8 cellular contexts compared by ENCODE assay signal in the genomic region with DNA sequence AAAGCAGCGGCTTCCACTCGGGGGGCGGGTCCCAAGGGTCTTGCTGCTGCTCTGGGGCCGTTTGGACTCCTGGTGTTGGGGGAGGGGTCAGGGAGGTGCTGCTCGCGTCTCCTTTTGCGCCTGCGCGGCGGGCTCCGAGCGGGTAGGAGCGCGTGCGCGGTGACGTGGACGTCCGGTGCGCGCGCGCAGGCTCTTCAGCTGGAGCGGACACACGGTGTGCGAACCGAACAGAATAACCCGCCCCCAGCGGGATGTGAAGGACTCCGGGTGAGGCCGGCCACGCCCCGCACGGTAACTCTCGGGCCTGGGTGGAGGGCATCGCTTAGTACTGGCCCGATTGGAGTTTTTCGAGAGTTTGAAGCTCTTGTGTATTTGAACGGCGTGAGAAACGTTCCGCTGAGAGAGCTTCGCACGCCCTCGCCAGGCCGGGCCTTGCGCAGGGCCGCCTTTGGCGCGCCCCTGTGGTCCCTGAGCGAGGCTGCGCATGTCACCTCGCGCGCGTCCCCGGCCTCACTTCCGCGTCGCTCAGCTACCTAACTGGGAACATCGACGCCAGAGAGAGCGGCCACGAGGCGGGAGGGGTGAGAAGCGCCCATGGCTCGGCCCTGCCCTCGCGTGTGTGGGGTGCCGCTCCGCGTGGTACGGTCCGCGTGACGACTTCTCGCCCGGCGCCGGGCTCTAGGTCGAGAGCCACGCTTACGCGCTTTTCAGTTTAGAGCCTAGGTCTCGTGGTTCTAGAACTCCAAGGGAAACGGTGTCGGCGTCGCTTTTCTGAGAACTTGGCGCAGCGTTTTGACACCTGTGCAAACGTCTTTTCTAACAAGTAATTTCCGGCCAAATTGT. TPM values are rescaled to one million over a fixed set of nuclear protein-coding genes. Genes with fewer than 3 reads are reported as not detected.
DNase-seq lines count a peak whose midpoint lies in the region; ATAC-seq and TF ChIP-seq lines count a peak whose summit lies in the region.

MGA (plus strand) TSS at position 171 of the 843 bp plus-strand sequence.

- peaks cover 45% of the 10 kb centered on the region for H3K27me3 Mint-ChIP-seq in WTC11 (ENCODE audit: low read depth)

- DNase-seq in NCI-H2081 treated with DMSO at 0.1 percent for 48 hours (lab: John Stamatoyannopoulos, UW) = peak; percentile 4
- peak; percentile 91 for DNase-seq in WTC11 (ENCODE audit: low spot score)
- DNase-seq in cardiac fibroblast (ENCODE audit: low read depth in 2 of 2) = peak; percentile 95
- peak; percentile 89 for DNase-seq in inferior parietal cortex (ENCODE audit: extremely low spot score)
- peak; percentile 71 to 77 for DNase-seq in stimulated activated CD4-positive, alpha-beta T cell treated with anti-CD3 and anti-CD28 coated beads, Interleukin-12 subunit alpha, Interleukin-12 subunit beta, amount 100 ng/mL, for 24 hours (ENCODE audit: low read depth in 2 of 2)

- H3K27ac ChIP-seq in 22Rv1 = peak within 1 kb of the TSS; percentile 90

- H3K36me3 Mint-ChIP-seq in WTC11 = no peaks in the 10 kb centered on the region

- ATAC-seq in GM18511 (IDR thresholded peaks at IDR 0.05; ENCODE audit: unreplicated experiment) = peak; percentile 80
- peak; percentile 59 for ATAC-seq in HG03025 (IDR thresholded peaks at IDR 0.05; ENCODE audit: low FRiP score, unreplicated experiment)
- ATAC-seq in WTC11 = peak; percentile 80

- H3K4me1 Mint-ChIP-seq in WTC11 = peaks cover 23% of the 10 kb centered on the region

- H3K4me3 Mint-ChIP-seq in WTC11 = peak within 1 kb of the TSS; percentile 83

- peak within 1 kb of the TSS; percentile 36 for H3K27ac Mint-ChIP-seq in WTC11

- CTCF ChIA-PET in WTC11 (lab: Charles Lee) = interaction anchor here (0.6 to 3.3 kb wide), 10 partner anchors 8 to 244 kb away, joined by 3 to 22 read pairs (median 4); partner anchors contain the start of gene MAPKBP1

- no peaks in the 10 kb centered on the region for H3K9me3 Mint-ChIP-seq in WTC11

- peak; percentile 38 for TF ChIP-seq CTCF in 22Rv1 (IDR thresholded peaks at IDR 0.05)
- no peak for TF ChIP-seq CTCF in WTC11 (IDR thresholded peaks at IDR 0.05)
- TF ChIP-seq CTCF in cardiac fibroblast (IDR thresholded peaks at IDR 0.05; ENCODE audit: low read depth, low read length) = no peak

- peak within 1 kb of the TSS; percentile 63 to 65 for H3K4me3 ChIP-seq in cardiac fibroblast (replicated peaks in 1 of 2; ENCODE audit: low read depth in 2 of 2, low read length in 2 of 2)

- POLR2A ChIA-PET in WTC11 (lab: Charles Lee) = interaction anchor here (0.7 to 1.2 kb wide), 6 partner anchors 8 to 91 kb away, joined by 3 to 5 read pairs (median 3); no protein-coding TSS in a partner anchor

TF ChIP-seq in WTC11, 78 proteins besides CTCF, POLR2A, EP300 and RAD21 (continues in another document):
- TF ChIP-seq NFE2L1 (CRISPR knock-in tag; IDR thresholded peaks at IDR 0.05) = peak; percentile 95
- TF ChIP-seq, protein P1, sequence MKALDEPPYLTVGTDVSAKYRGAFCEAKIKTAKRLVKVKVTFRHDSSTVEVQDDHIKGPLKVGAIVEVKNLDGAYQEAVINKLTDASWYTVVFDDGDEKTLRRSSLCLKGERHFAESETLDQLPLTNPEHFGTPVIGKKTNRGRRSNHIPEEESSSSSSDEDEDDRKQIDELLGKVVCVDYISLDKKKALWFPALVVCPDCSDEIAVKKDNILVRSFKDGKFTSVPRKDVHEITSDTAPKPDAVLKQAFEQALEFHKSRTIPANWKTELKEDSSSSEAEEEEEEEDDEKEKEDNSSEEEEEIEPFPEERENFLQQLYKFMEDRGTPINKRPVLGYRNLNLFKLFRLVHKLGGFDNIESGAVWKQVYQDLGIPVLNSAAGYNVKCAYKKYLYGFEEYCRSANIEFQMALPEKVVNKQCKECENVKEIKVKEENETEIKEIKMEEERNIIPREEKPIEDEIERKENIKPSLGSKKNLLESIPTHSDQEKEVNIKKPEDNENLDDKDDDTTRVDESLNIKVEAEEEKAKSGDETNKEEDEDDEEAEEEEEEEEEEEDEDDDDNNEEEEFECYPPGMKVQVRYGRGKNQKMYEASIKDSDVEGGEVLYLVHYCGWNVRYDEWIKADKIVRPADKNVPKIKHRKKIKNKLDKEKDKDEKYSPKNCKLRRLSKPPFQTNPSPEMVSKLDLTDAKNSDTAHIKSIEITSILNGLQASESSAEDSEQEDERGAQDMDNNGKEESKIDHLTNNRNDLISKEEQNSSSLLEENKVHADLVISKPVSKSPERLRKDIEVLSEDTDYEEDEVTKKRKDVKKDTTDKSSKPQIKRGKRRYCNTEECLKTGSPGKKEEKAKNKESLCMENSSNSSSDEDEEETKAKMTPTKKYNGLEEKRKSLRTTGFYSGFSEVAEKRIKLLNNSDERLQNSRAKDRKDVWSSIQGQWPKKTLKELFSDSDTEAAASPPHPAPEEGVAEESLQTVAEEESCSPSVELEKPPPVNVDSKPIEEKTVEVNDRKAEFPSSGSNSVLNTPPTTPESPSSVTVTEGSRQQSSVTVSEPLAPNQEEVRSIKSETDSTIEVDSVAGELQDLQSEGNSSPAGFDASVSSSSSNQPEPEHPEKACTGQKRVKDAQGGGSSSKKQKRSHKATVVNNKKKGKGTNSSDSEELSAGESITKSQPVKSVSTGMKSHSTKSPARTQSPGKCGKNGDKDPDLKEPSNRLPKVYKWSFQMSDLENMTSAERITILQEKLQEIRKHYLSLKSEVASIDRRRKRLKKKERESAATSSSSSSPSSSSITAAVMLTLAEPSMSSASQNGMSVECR (CRISPR knock-in tag; IDR thresholded peaks at IDR 0.05; ENCODE audit: borderline replicate concordance) = peak; percentile 98
- no peak for TF ChIP-seq RORB (CRISPR knock-in tag; IDR thresholded peaks at IDR 0.05)
- peak; percentile 88; the same call in 1 of the 2 replicates for TF ChIP-seq CREB1 (CRISPR knock-in tag; IDR thresholded peaks at IDR 0.05)
- TF ChIP-seq, protein P2, sequence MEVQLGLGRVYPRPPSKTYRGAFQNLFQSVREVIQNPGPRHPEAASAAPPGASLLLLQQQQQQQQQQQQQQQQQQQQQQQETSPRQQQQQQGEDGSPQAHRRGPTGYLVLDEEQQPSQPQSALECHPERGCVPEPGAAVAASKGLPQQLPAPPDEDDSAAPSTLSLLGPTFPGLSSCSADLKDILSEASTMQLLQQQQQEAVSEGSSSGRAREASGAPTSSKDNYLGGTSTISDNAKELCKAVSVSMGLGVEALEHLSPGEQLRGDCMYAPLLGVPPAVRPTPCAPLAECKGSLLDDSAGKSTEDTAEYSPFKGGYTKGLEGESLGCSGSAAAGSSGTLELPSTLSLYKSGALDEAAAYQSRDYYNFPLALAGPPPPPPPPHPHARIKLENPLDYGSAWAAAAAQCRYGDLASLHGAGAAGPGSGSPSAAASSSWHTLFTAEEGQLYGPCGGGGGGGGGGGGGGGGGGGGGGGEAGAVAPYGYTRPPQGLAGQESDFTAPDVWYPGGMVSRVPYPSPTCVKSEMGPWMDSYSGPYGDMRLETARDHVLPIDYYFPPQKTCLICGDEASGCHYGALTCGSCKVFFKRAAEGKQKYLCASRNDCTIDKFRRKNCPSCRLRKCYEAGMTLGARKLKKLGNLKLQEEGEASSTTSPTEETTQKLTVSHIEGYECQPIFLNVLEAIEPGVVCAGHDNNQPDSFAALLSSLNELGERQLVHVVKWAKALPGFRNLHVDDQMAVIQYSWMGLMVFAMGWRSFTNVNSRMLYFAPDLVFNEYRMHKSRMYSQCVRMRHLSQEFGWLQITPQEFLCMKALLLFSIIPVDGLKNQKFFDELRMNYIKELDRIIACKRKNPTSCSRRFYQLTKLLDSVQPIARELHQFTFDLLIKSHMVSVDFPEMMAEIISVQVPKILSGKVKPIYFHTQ (CRISPR knock-in tag; IDR thresholded peaks at IDR 0.05) = no peak
- peak; percentile 51; the same call in 1 of the 2 replicates for TF ChIP-seq IRF2 (CRISPR knock-in tag; IDR thresholded peaks at IDR 0.05; ENCODE audit: borderline replicate concordance, low read depth)
- TF ChIP-seq NR2C2 (CRISPR knock-in tag; IDR thresholded peaks at IDR 0.05) = no peak
- peak; percentile 94; the same call in 1 of the 2 replicates for TF ChIP-seq ZNF232 (CRISPR knock-in tag; IDR thresholded peaks at IDR 0.05)
- no peak for TF ChIP-seq ZNF532 (CRISPR knock-in tag; IDR thresholded peaks at IDR 0.05; ENCODE audit: borderline replicate concordance)
- TF ChIP-seq SOX15 (CRISPR knock-in tag; IDR thresholded peaks at IDR 0.05) = no peak
- no peak for TF ChIP-seq ZNF317 (CRISPR knock-in tag; IDR thresholded peaks at IDR 0.05; ENCODE audit: borderline replicate concordance, low read depth)
- no peak for TF ChIP-seq PRRX2 (CRISPR knock-in tag; IDR thresholded peaks at IDR 0.05)
- TF ChIP-seq CBFB (CRISPR knock-in tag; IDR thresholded peaks at IDR 0.05; ENCODE audit: low read depth) = no peak; the same call in 1 of the 2 replicates
- TF ChIP-seq ATF1 (CRISPR knock-in tag; IDR thresholded peaks at IDR 0.05) = peak; percentile 92
- no peak for TF ChIP-seq ZNF423 (CRISPR knock-in tag; IDR thresholded peaks at IDR 0.05)

RNA-seq across cellular contexts. Expression of gene MGA, which starts in this region (rescaled TPM):
- 35.9 to 36.9 TPM (median 36.4 TPM) in 3 replicates for total RNA-seq in WTC11 (2021)

Comparison
In these comparisons a context has a peak if more than half of its experiments do, and no peak if none do; other contexts are left out.
1. Peak in every context shown above with its lines: DNase-seq, ATAC-seq, H3K4me3 ChIP-seq and H3K27ac ChIP-seq.
2. DNase-seq: peak in every context shown above with its lines; median percentile 95 in cardiac fibroblast; 91 in WTC11; 89 in inferior parietal cortex; 74 in stimulated activated CD4-positive, alpha-beta T cell treated with anti-CD3 and anti-CD28 coated beads, Interleukin-12 subunit alpha, Interleukin-12 subunit beta, amount 100 ng/mL, for 24 hours; 4 in NCI-H2081 treated with DMSO at 0.1 percent for 48 hours.